ENCODE assay signal across 9 cellular contexts in the genomic region with DNA sequence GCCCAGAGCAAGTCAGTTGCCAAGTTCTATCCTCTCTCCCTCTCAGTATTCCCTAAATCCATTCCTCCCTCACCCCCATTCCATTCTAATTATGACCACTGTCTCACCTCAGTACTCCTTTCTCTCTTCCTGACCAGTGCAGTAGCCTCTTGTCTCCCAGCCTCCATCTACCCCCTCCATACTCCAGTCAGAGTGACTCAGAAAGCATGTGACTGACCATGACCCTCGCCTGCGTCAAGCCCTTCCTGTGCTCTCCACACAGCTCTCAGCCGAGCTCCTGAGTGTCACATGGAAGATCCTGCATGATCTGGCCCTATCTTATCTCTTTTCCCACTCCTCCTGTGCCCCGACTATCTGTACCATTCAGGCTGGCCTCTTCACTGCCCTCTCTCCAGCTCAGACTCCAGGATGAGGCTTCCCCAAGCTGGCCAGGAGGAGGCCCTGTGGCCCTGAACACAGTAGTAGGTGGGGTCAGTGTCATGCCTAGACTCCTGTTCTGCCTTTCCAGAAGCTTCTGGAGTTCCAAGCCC. TPM values are rescaled to one million over a fixed set of nuclear protein-coding genes. Genes with fewer than 3 reads are reported as not detected.
DNase-seq lines count a peak whose midpoint lies in the region; ATAC-seq, FAIRE-seq and TF ChIP-seq lines count a peak whose summit lies in the region.
"Had no signal": no experiment of that assay in that cellular context is flagged by ENCODE, and none has a peak within 500 bp of the region (broad histone marks: within the 10 kb centered on the region; RNA-seq: fewer than 3 reads in every experiment).

No MANE protein-coding gene starts in this region.

- no peaks in the 10 kb centered on the region for H3K9me3 Mint-ChIP-seq in Calu3 (ENCODE audit: low read depth, unreplicated experiment)
- no peaks in the 10 kb centered on the region for H3K9me3 Mint-ChIP-seq in activated CD4-positive, alpha-beta memory T cell treated with anti-CD3 and anti-CD28 coated beads, Interleukin-2, amount 10 ng/mL, durations not matched to agents 7 days and 5 days

- no peaks in the 10 kb centered on the region for H3K36me3 ChIP-seq in osteoblast (ENCODE audit: insufficient read depth, low read length)

- intact Hi-C loops in Calu3 (cut with micrococcal nuclease; ENCODE audit: unreplicated experiment): loop anchor here (5.0 kb wide), 1 partner anchor 104 kb away; no protein-coding TSS in a partner anchor

- H3K4me1 ChIP-seq in osteoblast (ENCODE audit: insufficient read depth, low read length): peaks cover 22% of the 10 kb centered on the region

- peak overlapping the region; percentile 79 for H3K27ac ChIP-seq in osteoblast (ENCODE audit: low read depth, low read length)

- H3K27me3 Mint-ChIP-seq in Calu3 (ENCODE audit: unreplicated experiment): no peaks in the 10 kb centered on the region
- no peaks in the 10 kb centered on the region for H3K27me3 Mint-ChIP-seq in activated CD4-positive, alpha-beta memory T cell treated with anti-CD3 and anti-CD28 coated beads, Interleukin-2, amount 10 ng/mL, durations not matched to agents 7 days and 5 days

- H2AFZ ChIP-seq in osteoblast (ENCODE audit: low read length): peak overlapping the region; percentile 76

- H3K27ac Mint-ChIP-seq in Calu3 (ENCODE audit: unreplicated experiment): peak overlapping the region; percentile 63
- no peak overlapping the region for H3K27ac Mint-ChIP-seq in activated CD4-positive, alpha-beta memory T cell treated with anti-CD3 and anti-CD28 coated beads, Interleukin-2, amount 10 ng/mL, durations not matched to agents 7 days and 5 days

- TF ChIP-seq CTCF in Calu3 (IDR thresholded peaks at IDR 0.05; ENCODE audit: unreplicated experiment) (no peak), osteoblast (IDR thresholded peaks at IDR 0.05; ENCODE audit: extremely low read depth, low read depth, low read length) (no peak), GM10266 (IDR thresholded peaks at IDR 0.05; ENCODE audit: control insufficient read depth, insufficient read depth, low read depth, missing control alignments) (no peak)

- H3K79me2 ChIP-seq in osteoblast (ENCODE audit: insufficient read depth, low read length): no peaks in the 10 kb centered on the region

- H3K4me1 Mint-ChIP-seq in Calu3 (ENCODE audit: low read depth, unreplicated experiment): peaks cover 21% of the 10 kb centered on the region
- H3K4me1 Mint-ChIP-seq in activated CD4-positive, alpha-beta memory T cell treated with anti-CD3 and anti-CD28 coated beads, Interleukin-2, amount 10 ng/mL, durations not matched to agents 7 days and 5 days: peaks cover 3% of the 10 kb centered on the region

- ATAC-seq in esophagus mucosa: peak; percentile 20

- no peaks in the 10 kb centered on the region for H3K27me3 ChIP-seq in osteoblast (ENCODE audit: insufficient read depth, low read length)

- POLR2A ChIA-PET in activated CD4-positive, alpha-beta memory T cell treated with anti-CD3 and anti-CD28 coated beads, Interleukin-2, amount 10 ng/mL, durations not matched to agents 7 days and 5 days (lab: Charles Lee): no interaction called here

- peaks cover 5% of the 10 kb centered on the region for H3K36me3 Mint-ChIP-seq in Calu3 (ENCODE audit: insufficient read depth, unreplicated experiment)
- no peaks in the 10 kb centered on the region for H3K36me3 Mint-ChIP-seq in activated CD4-positive, alpha-beta memory T cell treated with anti-CD3 and anti-CD28 coated beads, Interleukin-2, amount 10 ng/mL, durations not matched to agents 7 days and 5 days (ENCODE audit: low read depth)

- no peaks in the 10 kb centered on the region for H3K9me3 ChIP-seq in osteoblast (ENCODE audit: low read depth, low read length)

- FAIRE-seq in RCC 7860 (lab: Jason Lieb, UNC): peak; percentile 65

- BruUV-seq in Calu3 (replicated peaks; lab: Mats Ljungman, UMichigan): no TSS peak

- H3K4me2 ChIP-seq in osteoblast (ENCODE audit: insufficient read depth, low read length): no peak overlapping the region

- no peaks in the 10 kb centered on the region for H4K20me1 ChIP-seq in osteoblast (ENCODE audit: insufficient read depth, low read length)

- H3K4me3 ChIP-seq in osteoblast (ENCODE audit: insufficient read depth, low read length): no peak overlapping the region

- no peak overlapping the region for H3K4me3 Mint-ChIP-seq in Calu3 (ENCODE audit: low read depth, unreplicated experiment)
- H3K4me3 Mint-ChIP-seq in activated CD4-positive, alpha-beta memory T cell treated with anti-CD3 and anti-CD28 coated beads, Interleukin-2, amount 10 ng/mL, durations not matched to agents 7 days and 5 days: no peak overlapping the region

- DNase-seq in Calu3 (peak; percentile 29), RCC 7860 (ENCODE audit: low spot score) (peak; percentile 81), osteoblast (ENCODE audit: insufficient read length, low spot score, missing footprints) (peak; percentile 84), NCI-H1105 treated with DMSO at 0.1 percent for 48 hours (lab: John Stamatoyannopoulos, UW) (no peak), GM10266 (ENCODE audit: extremely low spot score) (no peak)
- DNase-seq in activated T-cell treated with anti-CD3 and anti-CD28 coated beads, Interleukin-2, amount 50 U/mL, for 1 hour: no peak
- DNase-seq in activated CD4-positive, alpha-beta memory T cell treated with anti-CD3 and anti-CD28 coated beads, Interleukin-2, amount 10 ng/mL, durations not matched to agents 7 days and 5 days: no peak
- DNase-seq: activated gamma-delta T cell had no signal

- CTCF ChIA-PET in Calu3 (lab: Charles Lee): interaction anchor here (1.0 to 1.9 kb wide), 4 partner anchors 9 to 174 kb away, joined by 3 to 8 read pairs (median 3); no protein-coding TSS in a partner anchor
- CTCF ChIA-PET in activated CD4-positive, alpha-beta memory T cell treated with anti-CD3 and anti-CD28 coated beads, Interleukin-2, amount 10 ng/mL, durations not matched to agents 7 days and 5 days (lab: Charles Lee): interaction anchor here (0.7 to 4.0 kb wide), 9 partner anchors 9 to 110 kb away, joined by 3 to 31 read pairs (median 5); no protein-coding TSS in a partner anchor

RNA-seq across cellular contexts. Expression of a gene that starts 42.6 kb away (rescaled TPM):
- total RNA-seq in Calu3 (2022): 11.4 and 14.2 TPM in 2 replicates
- total RNA-seq in esophagus mucosa: 2.7 TPM
- total RNA-seq in osteoblast: 6.9 and 8.3 TPM in 2 replicates
- 10 to 100 TPM; 11.5 to 12.6 TPM for total RNA-seq in activated CD4-positive, alpha-beta memory T cell treated with anti-CD3 and anti-CD28 coated beads, Interleukin-2, amount 10 ng/mL, durations not matched to agents 7 days and 5 days

Comparison
In these comparisons a context has a peak if more than half of its experiments do, and no peak if none do; other contexts are left out.
1. DNase-seq: peak in Calu3 (single experiment), RCC 7860 (single experiment) and osteoblast (single experiment); none in NCI-H1105 treated with DMSO at 0.1 percent for 48 hours (single experiment), activated T-cell treated with anti-CD3 and anti-CD28 coated beads, Interleukin-2, amount 50 U/mL, for 1 hour (single experiment), GM10266 (single experiment) and activated CD4-positive, alpha-beta memory T cell treated with anti-CD3 and anti-CD28 coated beads, Interleukin-2, amount 10 ng/mL, durations not matched to agents 7 days and 5 days (single experiment).